In genomic region chr16:12498077-12498476, GRCh38 we compare ENCODE assay signal across 14 cellular contexts.
"Had no signal": no experiment of that assay in that cellular context is flagged by ENCODE, and none has a peak within 500 bp of the region (broad histone marks: within the 10 kb centered on the region; RNA-seq: fewer than 3 reads in every experiment).

No MANE protein-coding gene starts in this region.

- H3K36me3 ChIP-seq: lower lobe of right lung, prostate gland, thoracic aorta, uterus had no signal

- ATAC-seq: lower lobe of right lung had no signal

- H3K4me1 ChIP-seq: lower lobe of right lung, prostate gland, uterus had no signal

- H3K27ac Mint-ChIP-seq: endodermal cell; stimulated activated naive CD8-positive, alpha-beta T cell treated with anti-CD3 and anti-CD28 coated beads, Interleukin-15, Interleukin-2, amounts not matched to agents 100 ng/mL and 50 ng/mL, for 24 hours had no signal

- H3K9me3 ChIP-seq: lower lobe of right lung, prostate gland, thoracic aorta, uterus had no signal

- H3K27me3 ChIP-seq: uterus had no signal

- H3K27ac ChIP-seq: lower lobe of right lung, prostate gland, thoracic aorta, uterus had no signal

- DNase-seq: activated CD4-positive, alpha-beta T cell treated with anti-CD3 and anti-CD28 coated beads for 48 hours; activated naive CD4-positive, alpha-beta T cell treated with Interleukin-2 at 50 U/mL for 16 hours; endodermal cell; erythroblast; lower lobe of right lung; midbrain; stimulated activated CD4-positive, alpha-beta T cell treated with anti-CD3 and anti-CD28 coated beads, Interleukin-2, amount 100 ng/mL, for 24 hours; T-helper 9 cell; uterus had no signal

- H3K27me3 Mint-ChIP-seq: central memory CD8-positive, alpha-beta T cell; stimulated activated naive CD8-positive, alpha-beta T cell treated with anti-CD3 and anti-CD28 coated beads, Interleukin-15, Interleukin-2, amounts not matched to agents 100 ng/mL and 50 ng/mL, for 24 hours had no signal

- H3K4me3 ChIP-seq: lower lobe of right lung, prostate gland, thoracic aorta, uterus had no signal

- H3K4me3 Mint-ChIP-seq: activated T-helper 1 cell treated with anti-CD3 and anti-CD28 coated beads, Interleukin-12 subunit alpha, Interleukin-12 subunit beta, Interleukin-2, Interleukin-4 antibody, amounts not matched to agents 30 ng/mL and 10 ng/mL and 1 ng/mL, durations not matched to agents 14 hours and 24 hours and 36 hours; central memory CD8-positive, alpha-beta T cell; endodermal cell; stimulated activated naive CD8-positive, alpha-beta T cell treated with anti-CD3 and anti-CD28 coated beads, Interleukin-15, Interleukin-2, amounts not matched to agents 100 ng/mL and 50 ng/mL, for 24 hours had no signal

- H3K9me3 Mint-ChIP-seq: central memory CD8-positive, alpha-beta T cell; stimulated activated naive CD8-positive, alpha-beta T cell treated with anti-CD3 and anti-CD28 coated beads, Interleukin-15, Interleukin-2, amounts not matched to agents 100 ng/mL and 50 ng/mL, for 24 hours had no signal
